ENCODE assay signal across 8 cellular contexts in the genomic region with DNA sequence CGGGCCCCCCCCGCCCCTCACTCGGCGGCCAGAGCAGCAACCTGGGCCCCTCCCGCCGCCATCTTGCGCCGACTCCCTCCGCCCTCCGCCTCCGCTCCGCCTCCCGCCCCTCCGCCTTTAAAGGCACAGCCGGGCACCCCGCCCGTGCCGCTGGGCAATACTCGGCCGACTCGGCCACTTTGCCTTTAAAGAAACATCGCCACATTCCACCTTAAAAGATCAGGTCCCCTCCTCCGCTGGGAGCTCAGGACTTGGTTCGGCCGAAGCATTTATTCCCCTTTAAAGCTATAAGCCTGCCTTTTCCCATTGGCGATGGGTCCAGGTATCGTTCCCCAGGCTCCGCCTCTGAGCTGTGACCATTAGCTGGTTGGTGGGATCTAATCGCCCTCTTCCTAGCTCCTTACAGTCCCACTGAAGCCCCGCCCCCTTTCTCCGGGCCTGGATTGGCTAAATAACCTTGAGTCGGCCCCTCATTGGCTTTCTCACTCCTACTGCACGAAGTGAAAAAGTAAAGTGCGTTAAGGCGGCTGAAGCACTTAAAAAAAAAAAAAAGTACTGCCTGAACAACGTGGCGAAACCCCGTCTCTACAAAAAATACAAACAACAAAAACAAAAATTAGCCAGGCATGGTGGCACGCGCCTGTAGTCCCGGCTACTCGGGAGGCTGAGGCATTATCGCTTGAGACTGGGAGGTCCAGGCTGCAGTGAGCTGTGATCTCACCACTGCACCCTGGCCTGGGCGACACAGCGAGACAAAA. TPM values are rescaled to one million over a fixed set of nuclear protein-coding genes. Genes with fewer than 3 reads are reported as not detected.
DNase-seq lines count a peak whose midpoint lies in the region; FAIRE-seq and TF ChIP-seq lines count a peak whose summit lies in the region.

A gene with protein sequence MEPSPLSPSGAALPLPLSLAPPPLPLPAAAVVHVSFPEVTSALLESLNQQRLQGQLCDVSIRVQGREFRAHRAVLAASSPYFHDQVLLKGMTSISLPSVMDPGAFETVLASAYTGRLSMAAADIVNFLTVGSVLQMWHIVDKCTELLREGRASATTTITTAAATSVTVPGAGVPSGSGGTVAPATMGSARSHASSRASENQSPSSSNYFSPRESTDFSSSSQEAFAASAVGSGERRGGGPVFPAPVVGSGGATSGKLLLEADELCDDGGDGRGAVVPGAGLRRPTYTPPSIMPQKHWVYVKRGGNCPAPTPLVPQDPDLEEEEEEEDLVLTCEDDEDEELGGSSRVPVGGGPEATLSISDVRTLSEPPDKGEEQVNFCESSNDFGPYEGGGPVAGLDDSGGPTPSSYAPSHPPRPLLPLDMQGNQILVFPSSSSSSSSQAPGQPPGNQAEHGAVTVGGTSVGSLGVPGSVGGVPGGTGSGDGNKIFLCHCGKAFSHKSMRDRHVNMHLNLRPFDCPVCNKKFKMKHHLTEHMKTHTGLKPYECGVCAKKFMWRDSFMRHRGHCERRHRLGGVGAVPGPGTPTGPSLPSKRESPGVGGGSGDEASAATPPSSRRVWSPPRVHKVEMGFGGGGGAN (minus strand): TSS at position 77 of the 758 bp plus-strand sequence. CDS start 828 bp downstream, outside the sequence.

- peak within 1 kb of the TSS; percentile 67 for H3K9ac ChIP-seq in SK-N-MC (ENCODE audit: insufficient read length)

- DNase-seq in HEK293T (ENCODE audit: extremely low spot score) (peak; percentile 87), NB4 (ENCODE audit: low read depth) (peak; percentile 99), SK-N-MC (ENCODE audit: low read depth, low spot score) (peak; percentile 99), germinal center (ENCODE audit: low spot score) (peak; percentile 91), nucleus accumbens (lab: John Stamatoyannopoulos, UW) (peak; percentile 65 to 100 (median 98))
- peak; percentile 95 for DNase-seq in activated naive CD4-positive, alpha-beta T cell treated with anti-CD3 and anti-CD28 coated beads, Interleukin-2, amount 50 U/mL, for 16 hours

- H3K9me3 ChIP-seq in SK-N-MC (ENCODE audit: low read depth, low read length): no peaks in the 10 kb centered on the region

- peak within 1 kb of the TSS; percentile 88 for H3K27ac ChIP-seq in SK-N-MC
- peak within 1 kb of the TSS; percentile 78 for H3K27ac ChIP-seq in temporal lobe (ENCODE audit: low read depth, low read length)

- POLR2A ChIA-PET in HEK293T (lab: Yijun Ruan, JAX): interaction anchor here (0.6 to 5.0 kb wide), 17 partner anchors 18 to 424 kb away, joined by 3 to 42 read pairs (median 4); a partner anchor contains a TSS

- peaks cover 33% of the 10 kb centered on the region for H3K36me3 ChIP-seq in SK-N-MC (ENCODE audit: insufficient read depth, low read length)

- H3K4me3 ChIP-seq in NB4 (ENCODE audit: low read depth, low read length) (peak within 1 kb of the TSS; percentile 84), SK-N-MC (peak within 1 kb of the TSS; percentile 92)

- peak; percentile 99 for FAIRE-seq in G401.6 (lab: Jason Lieb, UNC)

- CTCF ChIA-PET in HEK293T (lab: Yijun Ruan, JAX): interaction anchor here (0.6 to 1.7 kb wide), 4 partner anchors 11 to 47 kb away, joined by 3 to 10 read pairs (median 4); a partner anchor contains a TSS

- peak; percentile 28 for TF ChIP-seq POLR2A in NB4 (IDR thresholded peaks at IDR 0.05; ENCODE audit: extremely low read depth, insufficient read length)

- TF ChIP-seq CTCF in NB4 (IDR thresholded peaks at IDR 0.05; ENCODE audit: low read depth, low read length): no peak

TF ChIP-seq in HEK293T, 16 proteins besides CTCF, POLR2A, EP300 and RAD21:
- TF ChIP-seq, protein P1, sequence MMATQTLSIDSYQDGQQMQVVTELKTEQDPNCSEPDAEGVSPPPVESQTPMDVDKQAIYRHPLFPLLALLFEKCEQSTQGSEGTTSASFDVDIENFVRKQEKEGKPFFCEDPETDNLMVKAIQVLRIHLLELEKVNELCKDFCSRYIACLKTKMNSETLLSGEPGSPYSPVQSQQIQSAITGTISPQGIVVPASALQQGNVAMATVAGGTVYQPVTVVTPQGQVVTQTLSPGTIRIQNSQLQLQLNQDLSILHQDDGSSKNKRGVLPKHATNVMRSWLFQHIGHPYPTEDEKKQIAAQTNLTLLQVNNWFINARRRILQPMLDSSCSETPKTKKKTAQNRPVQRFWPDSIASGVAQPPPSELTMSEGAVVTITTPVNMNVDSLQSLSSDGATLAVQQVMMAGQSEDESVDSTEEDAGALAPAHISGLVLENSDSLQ (IDR thresholded peaks at IDR 0.05): no peak
- TF ChIP-seq ELF4 (IDR thresholded peaks at IDR 0.05): no peak
- no peak for TF ChIP-seq FOXA1 (IDR thresholded peaks at IDR 0.05)
- TF ChIP-seq NFRKB (IDR thresholded peaks at IDR 0.05): no peak
- TF ChIP-seq FOXM1 (IDR thresholded peaks at IDR 0.05; ENCODE audit: borderline replicate concordance): no peak
- no peak for TF ChIP-seq SP1 (IDR thresholded peaks at IDR 0.05)
- TF ChIP-seq L3MBTL2 (conservative IDR thresholded peaks at IDR 0.05): peak; percentile 50
- TF ChIP-seq ZNF384 (IDR thresholded peaks at IDR 0.05): peak; percentile 97

RNA-seq across cellular contexts. Expression of the gene that starts here (rescaled TPM):
- 20.7 TPM for total RNA-seq in temporal lobe

Comparison
In these comparisons a context has a peak if more than half of its experiments do, and no peak if none do; other contexts are left out.
1. Peak in every context shown above with its lines: DNase-seq, H3K4me3 ChIP-seq and H3K27ac ChIP-seq.